Comparison of ENCODE assay signal across 30 cellular contexts in genomic region chr7:4996696-4997222, GRCh38. TPM values are rescaled to one million over a fixed set of nuclear protein-coding genes. Genes with fewer than 3 reads are reported as not detected.
"Had no signal": no experiment of that assay in that cellular context is flagged by ENCODE, and none has a peak within 500 bp of the region (broad histone marks: within the 10 kb centered on the region; RNA-seq: fewer than 3 reads in every experiment).

No MANE protein-coding gene starts in this region.

- H3K27me3 Mint-ChIP-seq: activated CD8-positive, alpha-beta memory T cell treated with anti-CD3 and anti-CD28 coated beads, Interleukin-2, amount 10 ng/mL, durations not matched to agents 7 days and 5 days; activated naive CD4-positive, alpha-beta T cell treated with anti-CD3 and anti-CD28 coated beads, Interleukin-2, amount 50 U/mL, for 24 hours; activated T-cell treated with anti-CD3 and anti-CD28 coated beads, Interleukin-2, amount 50 U/mL, for 24 hours had no signal

- ATAC-seq: activated CD8-positive, alpha-beta memory T cell treated with anti-CD3 and anti-CD28 coated beads, Interleukin-2, amount 10 ng/mL, durations not matched to agents 7 days and 5 days; activated CD8-positive, alpha-beta T cell treated with anti-CD3 and anti-CD28 coated beads, Interleukin-2, amount 10 ng/mL, durations not matched to agents 7 days and 5 days; WTC11 had no signal

- DNase-seq: activated CD4-positive, alpha-beta T cell treated with anti-CD3 and anti-CD28 coated beads for 48 hours; activated CD4-positive, alpha-beta T cell treated with anti-CD3 and anti-CD28 coated beads, Interleukin-2, amount 50 U/mL, for 4 hours; activated CD4-positive, CD25-positive, alpha-beta regulatory T cell treated with anti-CD3 and anti-CD28 coated beads, Interleukin-2, amount 50 U/mL, for 72 hours; activated CD8-positive, alpha-beta memory T cell treated with anti-CD3 and anti-CD28 coated beads, Interleukin-2, amount 10 ng/mL, durations not matched to agents 7 days and 5 days; activated CD8-positive, alpha-beta T cell treated with anti-CD3 and anti-CD28 coated beads, Interleukin-2, amount 10 ng/mL, durations not matched to agents 7 days and 5 days; activated effector memory CD4-positive, alpha-beta T cell treated with Interleukin-2 at 50 U/mL for 16 hours; activated naive CD4-positive, alpha-beta T cell; activated T-cell treated with anti-CD3 and anti-CD28 coated beads, Interleukin-2, amount 50 U/mL, for 24 hours; aorta; caudate nucleus; KG1; NCI-H1048; NCI-H146; NCI-H187 treated with DMSO at 0.1 percent for 48 hours; NCI-H2171; NCI-H2227 treated with DMSO at 0.1 percent for 48 hours; NCI-H446 treated with DMSO at 0.1 percent for 48 hours; NCI-H526; NCI-H82; NK-92 treated with Interleukin-12 subunit alpha and Interleukin-12 subunit beta, amount 100 ng/mL, for 24 hours; PC-9; SHP77 treated with DMSO at 0.1 percent for 48 hours had no signal

- H3K9me3 Mint-ChIP-seq: activated naive CD4-positive, alpha-beta T cell treated with anti-CD3 and anti-CD28 coated beads, Interleukin-2, amount 50 U/mL, for 24 hours; activated T-cell treated with anti-CD3 and anti-CD28 coated beads, Interleukin-2, amount 50 U/mL, for 24 hours; activated T-helper 1 cell treated with anti-CD3 and anti-CD28 coated beads, Interleukin-12 subunit alpha, Interleukin-12 subunit beta, Interleukin-2, Interleukin-4 antibody, amounts not matched to agents 30 ng/mL and 10 ng/mL and 1 ng/mL, durations not matched to agents 14 hours and 24 hours and 36 hours; T-helper 1 cell treated with Interleukin-12 subunit alpha and Interleukin-12 subunit beta and Interleukin-4 antibody, amounts not matched to agents 30 μg/mL and 1 μg/mL, for 36 hours; WTC11 had no signal

- H3K4me3 ChIP-seq: breast epithelium, PC-9 had no signal

- H3K4me3 Mint-ChIP-seq: activated CD8-positive, alpha-beta memory T cell treated with anti-CD3 and anti-CD28 coated beads, Interleukin-2, amount 10 ng/mL, durations not matched to agents 7 days and 5 days; activated CD8-positive, alpha-beta T cell treated with anti-CD3 and anti-CD28 coated beads, Interleukin-2, amount 10 ng/mL, durations not matched to agents 7 days and 5 days; activated naive CD4-positive, alpha-beta T cell treated with anti-CD3 and anti-CD28 coated beads, Interleukin-2, amount 50 U/mL, for 24 hours; activated T-cell treated with anti-CD3 and anti-CD28 coated beads, Interleukin-2, amount 50 U/mL, for 24 hours; activated T-helper 1 cell treated with anti-CD3 and anti-CD28 coated beads, Interleukin-12 subunit alpha, Interleukin-12 subunit beta, Interleukin-2, Interleukin-4 antibody, amounts not matched to agents 30 ng/mL and 10 ng/mL and 1 ng/mL, durations not matched to agents 14 hours and 24 hours and 36 hours; T-helper 1 cell treated with Interleukin-12 subunit alpha and Interleukin-12 subunit beta and Interleukin-4 antibody, amounts not matched to agents 30 μg/mL and 1 μg/mL, for 36 hours; WTC11 had no signal

- H3K27ac Mint-ChIP-seq: activated CD8-positive, alpha-beta memory T cell treated with anti-CD3 and anti-CD28 coated beads, Interleukin-2, amount 10 ng/mL, durations not matched to agents 7 days and 5 days; activated CD8-positive, alpha-beta T cell treated with anti-CD3 and anti-CD28 coated beads, Interleukin-2, amount 10 ng/mL, durations not matched to agents 7 days and 5 days; activated naive CD4-positive, alpha-beta T cell treated with anti-CD3 and anti-CD28 coated beads, Interleukin-2, amount 50 U/mL, for 24 hours; activated T-helper 1 cell treated with anti-CD3 and anti-CD28 coated beads, Interleukin-12 subunit alpha, Interleukin-12 subunit beta, Interleukin-2, Interleukin-4 antibody, amounts not matched to agents 30 ng/mL and 10 ng/mL and 1 ng/mL, durations not matched to agents 14 hours and 24 hours and 36 hours; T-helper 1 cell treated with Interleukin-12 subunit alpha and Interleukin-12 subunit beta and Interleukin-4 antibody, amounts not matched to agents 30 μg/mL and 1 μg/mL, for 36 hours; WTC11 had no signal

- H3K4me1 Mint-ChIP-seq: WTC11 had no signal

RNA-seq across cellular contexts. Expression of gene MMD2, which starts 37.8 kb away (rescaled TPM):
- total RNA-seq: activated CD8-positive, alpha-beta memory T cell treated with anti-CD3 and anti-CD28 coated beads, Interleukin-2, amount 10 ng/mL, durations not matched to agents 7 days and 5 days; activated CD8-positive, alpha-beta T cell treated with anti-CD3 and anti-CD28 coated beads, Interleukin-2, amount 10 ng/mL, durations not matched to agents 7 days and 5 days; activated T-helper 1 cell treated with anti-CD3 and anti-CD28 coated beads, Interleukin-12 subunit alpha, Interleukin-12 subunit beta, Interleukin-2, Interleukin-4 antibody, amounts not matched to agents 30 ng/mL and 10 ng/mL and 1 ng/mL, durations not matched to agents 14 hours and 24 hours and 36 hours; aorta; breast epithelium; LHCN-M2; M059J; PC-9; SK-MEL-5; WTC11 had no signal
- polyA plus RNA-seq: aorta had no signal
